In the genomic region with DNA sequence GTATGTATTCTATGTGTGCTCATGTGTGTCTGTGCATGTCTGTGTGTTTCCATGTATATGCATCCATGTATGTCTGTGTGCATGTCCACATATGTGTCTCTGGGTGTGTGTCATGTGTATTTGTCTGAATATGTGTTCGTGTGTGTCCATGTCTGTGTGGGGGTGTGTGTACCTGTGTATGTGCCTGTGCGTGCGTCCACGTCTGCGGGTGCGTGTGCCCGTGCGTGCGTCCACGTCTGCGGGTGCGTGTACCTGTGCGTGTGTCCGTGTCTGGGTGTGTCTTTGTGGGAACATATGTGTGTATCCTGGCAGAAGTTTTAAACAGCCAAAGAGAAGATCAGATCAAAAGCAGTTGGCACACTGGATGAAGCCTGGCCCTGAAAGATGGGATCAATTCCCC, we compare ENCODE assay signal across 23 cellular contexts.
"Had no signal": no experiment of that assay in that cellular context is flagged by ENCODE, and none has a peak within 500 bp of the region (broad histone marks: within the 10 kb centered on the region; RNA-seq: fewer than 3 reads in every experiment).

No MANE protein-coding gene starts in this region.

- H3K36me3 Mint-ChIP-seq: naive thymus-derived CD8-positive, alpha-beta T cell; stimulated activated effector memory CD8-positive, alpha-beta T cell treated with anti-CD3 and anti-CD28 coated beads, Interleukin-12 subunit alpha, Interleukin-12 subunit beta, amount 100 ng/mL, for 72 hours had no signal

- H3K9me3 Mint-ChIP-seq: dendritic cell treated with granulocyte-macrophage colony-stimulating factor and Interleukin-4, amounts not matched to agents 40 ng/mL and 50 ng/mL, for 4 days; endodermal cell; naive thymus-derived CD8-positive, alpha-beta T cell had no signal

- H3K9me3 ChIP-seq: colonic mucosa, gastrocnemius medialis, lower lobe of right lung, stomach, thyroid gland had no signal

- H3K4me3 ChIP-seq: colonic mucosa, gastrocnemius medialis, lower lobe of right lung, smooth muscle cell, stomach, thyroid gland had no signal

- H3K36me3 ChIP-seq: colonic mucosa, gastrocnemius medialis, lower lobe of right lung, stomach, thyroid gland had no signal

- H3K4me1 ChIP-seq: colonic mucosa, lower lobe of right lung, parathyroid adenoma, thyroid gland had no signal

- DNase-seq: colonic mucosa; effector CD8-positive, alpha-beta T cell; endodermal cell; foreskin fibroblast; gastrocnemius medialis; head of caudate nucleus; left ventricle myocardium superior; lower lobe of right lung; naive thymus-derived CD8-positive, alpha-beta T cell; stimulated activated CD4-positive, alpha-beta T cell treated with anti-CD3 and anti-CD28 coated beads, Interleukin-12 subunit alpha, Interleukin-12 subunit beta, amount 100 ng/mL, for 4 hours; stimulated activated CD4-positive, alpha-beta T cell treated with anti-CD3 and anti-CD28 coated beads, Interleukin-1b, Interleukin-23, amount 100 ng/mL, for 48 hours; stimulated activated CD4-positive, alpha-beta T cell treated with anti-CD3 and anti-CD28 coated beads, Interleukin-4, amount 100 ng/mL, for 1 hour; stimulated activated naive CD4-positive, alpha-beta T cell treated with Interleukin-2 at 50 U/mL for 16 hours; stomach; thyroid gland had no signal

- H3K4me1 Mint-ChIP-seq: naive thymus-derived CD8-positive, alpha-beta T cell; stimulated activated effector memory CD8-positive, alpha-beta T cell treated with anti-CD3 and anti-CD28 coated beads, Interleukin-12 subunit alpha, Interleukin-12 subunit beta, amount 100 ng/mL, for 72 hours had no signal

- H3K27ac Mint-ChIP-seq: dendritic cell treated with granulocyte-macrophage colony-stimulating factor and Interleukin-4, amounts not matched to agents 40 ng/mL and 50 ng/mL, for 4 days; endodermal cell; naive thymus-derived CD8-positive, alpha-beta T cell; stimulated activated effector memory CD8-positive, alpha-beta T cell treated with anti-CD3 and anti-CD28 coated beads, Interleukin-12 subunit alpha, Interleukin-12 subunit beta, amount 100 ng/mL, for 72 hours; type B pancreatic cell had no signal

- FAIRE-seq: keratinocyte had no signal

- ATAC-seq: esophagus mucosa; gastrocnemius medialis; left ventricle myocardium superior; lower lobe of right lung; naive thymus-derived CD8-positive, alpha-beta T cell; sciatic nerve; stimulated activated effector memory CD8-positive, alpha-beta T cell treated with anti-CD3 and anti-CD28 coated beads, Interleukin-12 subunit alpha, Interleukin-12 subunit beta, amount 100 ng/mL, for 72 hours had no signal

- H3K27me3 ChIP-seq: gastrocnemius medialis, thyroid gland had no signal

- H3K4me3 Mint-ChIP-seq: dendritic cell treated with granulocyte-macrophage colony-stimulating factor and Interleukin-4, amounts not matched to agents 40 ng/mL and 50 ng/mL, for 4 days; endodermal cell; naive thymus-derived CD8-positive, alpha-beta T cell; stimulated activated effector memory CD8-positive, alpha-beta T cell treated with anti-CD3 and anti-CD28 coated beads, Interleukin-12 subunit alpha, Interleukin-12 subunit beta, amount 100 ng/mL, for 72 hours; type B pancreatic cell had no signal
